Comparison of ENCODE assay signal across 28 cellular contexts in genomic region chr3:82011336-82011735, GRCh38.
"Had no signal": no experiment of that assay in that cellular context is flagged by ENCODE, and none has a peak within 500 bp of the region (broad histone marks: within the 10 kb centered on the region; RNA-seq: fewer than 3 reads in every experiment).

No MANE protein-coding gene starts in this region.

- ATAC-seq: psoas muscle; right cardiac atrium; right lobe of liver; stimulated activated effector memory CD8-positive, alpha-beta T cell treated with anti-CD3 and anti-CD28 coated beads, Interleukin-12 subunit alpha, Interleukin-12 subunit beta, amount 100 ng/mL, for 72 hours; stimulated activated naive B cell treated with anti-CD40 and anti-IgM and Interleukin-4, amounts not matched to agents 10 μg/mL and 1 μg/mL and 100 μg/mL, for 72 hours had no signal

- H3K36me3 Mint-ChIP-seq: stimulated activated effector memory CD8-positive, alpha-beta T cell treated with anti-CD3 and anti-CD28 coated beads, Interleukin-12 subunit alpha, Interleukin-12 subunit beta, amount 100 ng/mL, for 72 hours; stimulated activated naive B cell treated with anti-CD40 and anti-IgM and Interleukin-4, amounts not matched to agents 10 μg/mL and 1 μg/mL and 100 μg/mL, for 72 hours had no signal

- H3K9me3 ChIP-seq: ovary, right lobe of liver, thoracic aorta, thyroid gland, vagina had no signal

- H3K27ac Mint-ChIP-seq: nephron; neural progenitor cell; progenitor cell of endocrine pancreas; stimulated activated effector memory CD8-positive, alpha-beta T cell treated with anti-CD3 and anti-CD28 coated beads, Interleukin-12 subunit alpha, Interleukin-12 subunit beta, amount 100 ng/mL, for 72 hours; stimulated activated naive B cell treated with anti-CD40 and anti-IgM and Interleukin-4, amounts not matched to agents 10 μg/mL and 1 μg/mL and 100 μg/mL, for 72 hours; stimulated activated naive CD8-positive, alpha-beta T cell treated with anti-CD3 and anti-CD28 coated beads, Interleukin-15, Interleukin-2, amounts not matched to agents 100 ng/mL and 50 ng/mL, for 24 hours had no signal

- H3K4me1 ChIP-seq: neural progenitor cell, parathyroid adenoma, psoas muscle, right lobe of liver, sigmoid colon, stomach, thyroid gland, tibial nerve, upper lobe of left lung, vagina had no signal

- H3K27me3 ChIP-seq: neural progenitor cell, ovary, right lobe of liver, sigmoid colon, stomach, thyroid gland, tibial nerve, upper lobe of left lung, vagina had no signal

- H3K27me3 Mint-ChIP-seq: progenitor cell of endocrine pancreas; stimulated activated naive B cell treated with anti-CD40 and anti-IgM and Interleukin-4, amounts not matched to agents 10 μg/mL and 1 μg/mL and 100 μg/mL, for 72 hours; stimulated activated naive CD8-positive, alpha-beta T cell treated with anti-CD3 and anti-CD28 coated beads, Interleukin-15, Interleukin-2, amounts not matched to agents 100 ng/mL and 50 ng/mL, for 24 hours had no signal

- H3K9ac ChIP-seq: neural progenitor cell, parathyroid adenoma had no signal

- H3K4me1 Mint-ChIP-seq: neural progenitor cell; stimulated activated effector memory CD8-positive, alpha-beta T cell treated with anti-CD3 and anti-CD28 coated beads, Interleukin-12 subunit alpha, Interleukin-12 subunit beta, amount 100 ng/mL, for 72 hours; stimulated activated naive B cell treated with anti-CD40 and anti-IgM and Interleukin-4, amounts not matched to agents 10 μg/mL and 1 μg/mL and 100 μg/mL, for 72 hours had no signal

- H3K4me3 Mint-ChIP-seq: nephron; neural progenitor cell; stimulated activated effector memory CD8-positive, alpha-beta T cell treated with anti-CD3 and anti-CD28 coated beads, Interleukin-12 subunit alpha, Interleukin-12 subunit beta, amount 100 ng/mL, for 72 hours; stimulated activated naive B cell treated with anti-CD40 and anti-IgM and Interleukin-4, amounts not matched to agents 10 μg/mL and 1 μg/mL and 100 μg/mL, for 72 hours; stimulated activated naive CD8-positive, alpha-beta T cell treated with anti-CD3 and anti-CD28 coated beads, Interleukin-15, Interleukin-2, amounts not matched to agents 100 ng/mL and 50 ng/mL, for 24 hours had no signal

- FAIRE-seq: small intestine, urothelium cell line had no signal

- DNase-seq: occipital lobe; ovary; posterior cingulate gyrus; psoas muscle; right cardiac atrium; right lobe of liver; sigmoid colon; small intestine; stimulated activated CD4-positive, alpha-beta T cell treated with anti-CD3 and anti-CD28 coated beads, Interleukin-15, amount 100 ng/mL, for 24 hours; stimulated activated CD4-positive, alpha-beta T cell treated with anti-CD3 and anti-CD28 coated beads, Interleukin-2, amount 100 ng/mL, for 24 hours; stimulated activated CD4-positive, alpha-beta T cell treated with anti-CD3 and anti-CD28 coated beads, Interleukin-2, amount 100 ng/mL, for 48 hours; stimulated activated CD4-positive, alpha-beta T cell treated with anti-CD3 and anti-CD28 coated beads, Interleukin-4, amount 100 ng/mL, for 24 hours; stimulated activated naive B cell treated with anti-CD40 and anti-IgM and Interleukin-4, amounts not matched to agents 10 μg/mL and 1 μg/mL and 100 μg/mL, for 72 hours; stimulated activated naive CD4-positive, alpha-beta T cell treated with Interleukin-2 at 50 U/mL for 16 hours; stomach; thyroid gland; trophoblast cell; upper lobe of left lung had no signal

- H3K27ac ChIP-seq: neural progenitor cell, ovary, parathyroid adenoma, psoas muscle, right lobe of liver, sigmoid colon, stomach, thoracic aorta, thyroid gland, tibial nerve, upper lobe of left lung, vagina had no signal

- H3K4me3 ChIP-seq: neural progenitor cell, ovary, psoas muscle, right lobe of liver, sigmoid colon, stomach, thoracic aorta, thyroid gland, tibial nerve, upper lobe of left lung, vagina had no signal

- H3K36me3 ChIP-seq: neural progenitor cell, ovary, right lobe of liver, sigmoid colon, stomach, thoracic aorta, thyroid gland, tibial nerve, upper lobe of left lung, vagina had no signal
